22 cellular contexts compared by ENCODE assay signal in the genomic region with DNA sequence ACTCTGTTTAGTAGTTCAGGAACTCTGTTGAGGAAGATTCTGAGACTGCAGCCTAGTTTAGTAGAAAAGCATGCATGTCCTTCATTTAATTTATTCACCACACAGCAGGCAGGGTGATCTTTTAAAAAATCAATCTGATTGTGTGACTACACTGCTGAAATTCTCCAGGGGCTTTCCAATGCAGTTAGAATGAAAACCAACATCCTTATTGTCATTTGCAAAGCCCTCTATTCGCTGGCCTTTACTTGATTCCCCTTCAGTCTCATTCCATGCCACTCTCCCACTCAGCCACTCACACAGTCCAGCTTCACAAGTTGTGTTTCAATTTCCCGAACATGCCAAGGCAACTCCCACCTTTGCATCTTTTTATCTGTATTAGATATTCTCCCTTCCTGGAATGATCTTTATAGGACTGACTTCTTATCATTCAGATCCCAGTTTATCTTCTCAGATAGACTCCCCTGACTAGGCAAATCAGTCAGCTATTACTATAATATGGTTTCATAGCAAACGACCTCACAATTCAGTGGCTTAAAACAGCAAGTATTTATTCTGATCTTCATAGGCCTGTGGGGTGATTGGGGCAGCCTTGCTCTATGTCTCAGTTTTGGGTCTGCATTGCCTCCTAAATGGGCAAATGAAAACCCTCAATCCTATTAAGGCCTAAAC. TPM values are rescaled to one million over a fixed set of nuclear protein-coding genes. Genes with fewer than 3 reads are reported as not detected.
DNase-seq lines count a peak whose midpoint lies in the region; ATAC-seq and TF ChIP-seq lines count a peak whose summit lies in the region.
"Had no signal": no experiment of that assay in that cellular context is flagged by ENCODE, and none has a peak within 500 bp of the region (broad histone marks: within the 10 kb centered on the region; RNA-seq: fewer than 3 reads in every experiment).

No MANE protein-coding gene starts in this region.

- H3K9me2 ChIP-seq in OCI-LY7 (ENCODE audit: insufficient read depth, low read length), result no peaks in the 10 kb centered on the region

- no peaks in the 10 kb centered on the region for H4K20me1 ChIP-seq in OCI-LY7 (ENCODE audit: insufficient read depth, low read length)

- no peaks in the 10 kb centered on the region for H3K36me3 ChIP-seq in OCI-LY7 (ENCODE audit: insufficient read depth, low read length)
- H3K36me3 ChIP-seq: brain microvascular endothelial cell, WERI-Rb-1 had no signal

- peak overlapping the region; percentile 32 to 65 for H3K4me3 Mint-ChIP-seq in activated T-cell treated with anti-CD3 and anti-CD28 coated beads, Interleukin-2, amount 50 U/mL, for 72 hours
- H3K4me3 Mint-ChIP-seq in stimulated activated memory B cell treated with anti-CD40 and anti-IgM and Interleukin-4, amounts not matched to agents 10 μg/mL and 1 μg/mL and 100 μg/mL, for 72 hours, result no peak overlapping the region
- H3K4me3 Mint-ChIP-seq: activated naive CD4-positive, alpha-beta T cell treated with anti-CD3 and anti-CD28 coated beads, Interleukin-2, amount 50 U/mL, for 24 hours; CD4-positive, alpha-beta memory T cell; dendritic cell treated with granulocyte-macrophage colony-stimulating factor and Interleukin-4, amounts not matched to agents 40 ng/mL and 50 ng/mL, for 4 days; memory B cell; nephron had no signal

- peak; percentile 64 to 71 for ATAC-seq in activated T-cell treated with anti-CD3 and anti-CD28 coated beads, Interleukin-2, amount 50 U/mL, for 72 hours (replicated peaks in 1 of 2)
- ATAC-seq in GM21381 (IDR thresholded peaks at IDR 0.05; ENCODE audit: unreplicated experiment) (peak; percentile 64), HG02981 (IDR thresholded peaks at IDR 0.05; ENCODE audit: unreplicated experiment) (peak; percentile 58), GM21423 (IDR thresholded peaks at IDR 0.05; ENCODE audit: unreplicated experiment) (no peak)
- peak; percentile 47 for ATAC-seq in stimulated activated memory B cell treated with anti-CD40 and anti-IgM and Interleukin-4, amounts not matched to agents 10 μg/mL and 1 μg/mL and 100 μg/mL, for 72 hours

- H3K4me3 ChIP-seq in OCI-LY7 (ENCODE audit: low read depth, low read length, poor library complexity, severe bottlenecking), result no peak overlapping the region

- H3K9me3 Mint-ChIP-seq in activated T-cell treated with anti-CD3 and anti-CD28 coated beads, Interleukin-2, amount 50 U/mL, for 72 hours, result peaks cover 3 to 7% of the 10 kb centered on the region in 2 donors
- peaks cover 2% of the 10 kb centered on the region for H3K9me3 Mint-ChIP-seq in stimulated activated memory B cell treated with anti-CD40 and anti-IgM and Interleukin-4, amounts not matched to agents 10 μg/mL and 1 μg/mL and 100 μg/mL, for 72 hours
- H3K9me3 Mint-ChIP-seq: activated naive CD4-positive, alpha-beta T cell treated with anti-CD3 and anti-CD28 coated beads, Interleukin-2, amount 50 U/mL, for 24 hours had no signal

- H3K79me2 ChIP-seq in OCI-LY7 (ENCODE audit: insufficient read depth, low read depth, low read length), result no peaks in the 10 kb centered on the region

- no peaks in the 10 kb centered on the region for H3K9me3 ChIP-seq in OCI-LY7 (ENCODE audit: low read length)

- H2AFZ ChIP-seq in OCI-LY7 (ENCODE audit: low read length), result no peak overlapping the region

- no TSS peak for BruUV-seq in OCI-LY7 (replicated peaks; lab: Mats Ljungman, UMichigan)

- DNase-seq in activated T-cell treated with anti-CD3 and anti-CD28 coated beads, Interleukin-2, amount 50 U/mL, for 72 hours, result no peak
- DNase-seq in activated T-cell treated with anti-CD3 and anti-CD28 coated beads, Interleukin-2, amount 50 U/mL, for 48 hours, result no peak
- no peak for DNase-seq in activated naive CD4-positive, alpha-beta T cell (lab: John Stamatoyannopoulos, UW)
- no peak for DNase-seq in OCI-LY7 (ENCODE audit: low spot score)
- DNase-seq: brain microvascular endothelial cell; CD4-positive, alpha-beta memory T cell; DND-41; glutamatergic neuron; HCEC 1CT; MV-4-11; NCI-H2029 treated with DMSO at 0.1 percent for 48 hours; stimulated activated CD4-positive, alpha-beta T cell treated with anti-CD3 and anti-CD28 coated beads, Interleukin-12 subunit alpha, Interleukin-12 subunit beta, amount 100 ng/mL, for 4 hours; WERI-Rb-1 had no signal

- H3K4me1 ChIP-seq in OCI-LY7 (ENCODE audit: insufficient read depth, low read length, poor library complexity, severe bottlenecking), result no peaks in the 10 kb centered on the region

- H3K27ac ChIP-seq in OCI-LY7 (ENCODE audit: low read depth, low read length, poor library complexity, severe bottlenecking), result no peak overlapping the region
- H3K27ac ChIP-seq: brain microvascular endothelial cell, WERI-Rb-1 had no signal

- H3K36me3 Mint-ChIP-seq in activated T-cell treated with anti-CD3 and anti-CD28 coated beads, Interleukin-2, amount 50 U/mL, for 72 hours (ENCODE audit: insufficient read depth in 2 of 2), result peaks cover 0 to 3% of the 10 kb centered on the region in 2 donors
- no peaks in the 10 kb centered on the region for H3K36me3 Mint-ChIP-seq in stimulated activated memory B cell treated with anti-CD40 and anti-IgM and Interleukin-4, amounts not matched to agents 10 μg/mL and 1 μg/mL and 100 μg/mL, for 72 hours
- H3K36me3 Mint-ChIP-seq: activated naive CD4-positive, alpha-beta T cell treated with anti-CD3 and anti-CD28 coated beads, Interleukin-2, amount 50 U/mL, for 24 hours; CD4-positive, alpha-beta memory T cell; memory B cell had no signal

- H3K4me2 ChIP-seq in OCI-LY7 (ENCODE audit: low read length), result no peak overlapping the region

- POLR2A ChIA-PET in OCI-LY7 (lab: Charles Lee), result no interaction called here

- no peak for TF ChIP-seq CTCF in OCI-LY7 (conservative IDR thresholded peaks at IDR 0.05; ENCODE audit: low read length)

- peaks cover 23% of the 10 kb centered on the region for H3K4me1 Mint-ChIP-seq in activated T-cell treated with anti-CD3 and anti-CD28 coated beads, Interleukin-2, amount 50 U/mL, for 72 hours (ENCODE audit: low read depth)
- peaks cover 9% of the 10 kb centered on the region for H3K4me1 Mint-ChIP-seq in stimulated activated memory B cell treated with anti-CD40 and anti-IgM and Interleukin-4, amounts not matched to agents 10 μg/mL and 1 μg/mL and 100 μg/mL, for 72 hours
- H3K4me1 Mint-ChIP-seq: activated naive CD4-positive, alpha-beta T cell treated with anti-CD3 and anti-CD28 coated beads, Interleukin-2, amount 50 U/mL, for 24 hours; CD4-positive, alpha-beta memory T cell; nephron had no signal

- intact Hi-C loops in OCI-LY7 (cut with micrococcal nuclease; ENCODE audit: unreplicated experiment), result no loop called here

- peaks cover 36% of the 10 kb centered on the region for H3K27me3 Mint-ChIP-seq in activated T-cell treated with anti-CD3 and anti-CD28 coated beads, Interleukin-2, amount 50 U/mL, for 72 hours (ENCODE audit: low read depth)
- no peaks in the 10 kb centered on the region for H3K27me3 Mint-ChIP-seq in stimulated activated memory B cell treated with anti-CD40 and anti-IgM and Interleukin-4, amounts not matched to agents 10 μg/mL and 1 μg/mL and 100 μg/mL, for 72 hours
- H3K27me3 Mint-ChIP-seq: activated naive CD4-positive, alpha-beta T cell treated with anti-CD3 and anti-CD28 coated beads, Interleukin-2, amount 50 U/mL, for 24 hours; CD4-positive, alpha-beta memory T cell; dendritic cell treated with granulocyte-macrophage colony-stimulating factor and Interleukin-4, amounts not matched to agents 40 ng/mL and 50 ng/mL, for 4 days; memory B cell had no signal

- no peak overlapping the region for H3K27ac Mint-ChIP-seq in activated T-cell treated with anti-CD3 and anti-CD28 coated beads, Interleukin-2, amount 50 U/mL, for 72 hours
- H3K27ac Mint-ChIP-seq in stimulated activated memory B cell treated with anti-CD40 and anti-IgM and Interleukin-4, amounts not matched to agents 10 μg/mL and 1 μg/mL and 100 μg/mL, for 72 hours, result no peak overlapping the region
- H3K27ac Mint-ChIP-seq: activated naive CD4-positive, alpha-beta T cell treated with anti-CD3 and anti-CD28 coated beads, Interleukin-2, amount 50 U/mL, for 24 hours; CD4-positive, alpha-beta memory T cell; dendritic cell treated with granulocyte-macrophage colony-stimulating factor and Interleukin-4, amounts not matched to agents 40 ng/mL and 50 ng/mL, for 4 days; memory B cell; nephron had no signal

- CTCF ChIA-PET in OCI-LY7 (lab: Charles Lee; ENCODE audit: unreplicated experiment), result no interaction called here

RNA-seq across cellular contexts. Expression of a gene that starts 21.3 kb away (rescaled TPM):
- total RNA-seq in activated T-cell treated with anti-CD3 and anti-CD28 coated beads, Interleukin-2, amount 50 U/mL, for 72 hours, result not detected
- total RNA-seq in OCI-LY7 (2014; rRNA removed; shearing (Covaris generic)), result not detected in 2 replicates
- total RNA-seq in OCI-LY7 (2022), result not detected in 2 replicates
- total RNA-seq: CD4-positive, alpha-beta memory T cell; pulmonary artery endothelial cell had no signal
